ENCODE assay signal across 10 cellular contexts in the genomic region with DNA sequence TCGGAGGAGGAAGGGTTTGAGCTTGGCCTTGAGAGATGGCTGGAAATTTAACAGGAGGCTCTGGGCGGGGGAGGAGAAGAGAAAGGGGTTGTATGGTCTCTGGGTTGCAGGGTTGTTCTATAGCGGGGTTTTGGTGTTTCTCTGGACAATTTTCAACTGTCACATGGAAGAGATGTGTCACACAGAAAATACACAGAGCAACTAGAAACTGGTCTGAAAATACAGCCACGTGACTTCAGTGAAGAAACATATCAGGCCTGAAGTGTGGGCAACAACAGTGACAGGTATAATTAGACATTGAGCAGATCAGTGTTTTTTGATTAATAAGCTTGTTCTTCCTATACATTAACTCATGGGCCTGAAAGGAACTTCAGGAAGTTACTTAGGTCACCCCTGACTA.
"Had no signal": no experiment of that assay in that cellular context is flagged by ENCODE, and none has a peak within 500 bp of the region (broad histone marks: within the 10 kb centered on the region; RNA-seq: fewer than 3 reads in every experiment).

No MANE protein-coding gene starts in this region.

- H3K9ac ChIP-seq: parathyroid adenoma had no signal

- H3K9me3 Mint-ChIP-seq: endodermal cell had no signal

- H3K27ac Mint-ChIP-seq: activated T-cell treated with anti-CD3 and anti-CD28 coated beads, Interleukin-2, amount 50 U/mL, for 72 hours; endodermal cell had no signal

- H2AFZ ChIP-seq: parathyroid adenoma had no signal

- H3K4me1 ChIP-seq: adrenal gland, parathyroid adenoma, tibial nerve had no signal

- DNase-seq: activated CD4-positive, alpha-beta T cell treated with anti-CD3 and anti-CD28 coated beads, Interleukin-2, amount 50 U/mL, for 48 hours; activated CD4-positive, CD25-positive, alpha-beta regulatory T cell; activated T-cell treated with anti-CD3 and anti-CD28 coated beads, Interleukin-2, amount 50 U/mL, for 72 hours; adrenal gland; endodermal cell; hypothalamus; midbrain; stimulated activated CD4-positive, alpha-beta T cell treated with anti-CD3 and anti-CD28 coated beads, Interleukin-4, amount 100 ng/mL, for 4 hours had no signal

- H3K9me3 ChIP-seq: adrenal gland, tibial nerve had no signal

- H3K27me3 ChIP-seq: tibial nerve had no signal

- H3K36me3 ChIP-seq: adrenal gland, tibial nerve had no signal

- H3K79me2 ChIP-seq: parathyroid adenoma had no signal

- H3K4me3 Mint-ChIP-seq: endodermal cell had no signal

- H3K4me3 ChIP-seq: adrenal gland, tibial nerve had no signal

- H3K27ac ChIP-seq: adrenal gland, parathyroid adenoma, tibial nerve had no signal
